ENCODE assay signal across 22 cellular contexts in genomic region chr1:219123041-219123440, GRCh38. TPM values are rescaled to one million over a fixed set of nuclear protein-coding genes. Genes with fewer than 3 reads are reported as not detected.
A peak's percentile ranks its signal among the peaks of the same experiment; 100 is the strongest.
DNase-seq lines count a peak whose midpoint lies in the region; ATAC-seq and TF ChIP-seq lines count a peak whose summit lies in the region.
"Had no signal": no experiment of that assay in that cellular context is flagged by ENCODE, and none has a peak within 500 bp of the region (broad histone marks: within the 10 kb centered on the region; RNA-seq: fewer than 3 reads in every experiment).

No MANE protein-coding gene starts in this region.

- POLR2A ChIA-PET in WTC11 (lab: Charles Lee), result interaction anchor here (1.6 kb wide), 1 partner anchor 10 kb away, joined by 3 read pairs; no protein-coding TSS in a partner anchor

- TF ChIP-seq CTCF in AG10803 (conservative IDR thresholded peaks at IDR 0.05; ENCODE audit: low read length) (no peak), fibroblast of the aortic adventitia (IDR thresholded peaks at IDR 0.05; ENCODE audit: insufficient read depth, low read length) (no peak), WTC11 (IDR thresholded peaks at IDR 0.05) (no peak)

- H3K9me3 Mint-ChIP-seq in WTC11, result no peaks in the 10 kb centered on the region
- H3K9me3 Mint-ChIP-seq: activated CD4-positive, alpha-beta T cell treated with anti-CD3 and anti-CD28 coated beads, Interleukin-2, amount 10 ng/mL, durations not matched to agents 24 days and 14 days; activated naive CD4-positive, alpha-beta T cell treated with anti-CD3 and anti-CD28 coated beads, Interleukin-2, amount 50 U/mL, for 24 hours; brain; dendritic cell treated with granulocyte-macrophage colony-stimulating factor and Interleukin-4, amounts not matched to agents 40 ng/mL and 50 ng/mL, for 4 days; H9 had no signal

- H3K27me3 Mint-ChIP-seq in WTC11 (ENCODE audit: low read depth), result no peaks in the 10 kb centered on the region
- H3K27me3 Mint-ChIP-seq: activated CD4-positive, alpha-beta T cell treated with anti-CD3 and anti-CD28 coated beads, Interleukin-2, amount 10 ng/mL, durations not matched to agents 24 days and 14 days; activated naive CD4-positive, alpha-beta T cell treated with anti-CD3 and anti-CD28 coated beads, Interleukin-2, amount 50 U/mL, for 24 hours; brain; dendritic cell treated with granulocyte-macrophage colony-stimulating factor and Interleukin-4, amounts not matched to agents 40 ng/mL and 50 ng/mL, for 4 days had no signal

- CTCF ChIA-PET in WTC11 (lab: Charles Lee), result no interaction called here

- ATAC-seq in HG03432 (IDR thresholded peaks at IDR 0.05; ENCODE audit: unreplicated experiment), result no peak
- ATAC-seq in WTC11, result no peak
- no peak for ATAC-seq in HG02678 (IDR thresholded peaks at IDR 0.05; ENCODE audit: unreplicated experiment)

- peaks cover 11% of the 10 kb centered on the region for H3K4me1 Mint-ChIP-seq in WTC11
- H3K4me1 Mint-ChIP-seq: activated CD4-positive, alpha-beta T cell treated with anti-CD3 and anti-CD28 coated beads, Interleukin-2, amount 10 ng/mL, durations not matched to agents 24 days and 14 days; activated naive CD4-positive, alpha-beta T cell treated with anti-CD3 and anti-CD28 coated beads, Interleukin-2, amount 50 U/mL, for 24 hours had no signal

- no peak overlapping the region for H3K4me3 Mint-ChIP-seq in WTC11
- H3K4me3 Mint-ChIP-seq: activated CD4-positive, alpha-beta T cell treated with anti-CD3 and anti-CD28 coated beads, Interleukin-2, amount 10 ng/mL, durations not matched to agents 24 days and 14 days; activated naive CD4-positive, alpha-beta T cell treated with anti-CD3 and anti-CD28 coated beads, Interleukin-2, amount 50 U/mL, for 24 hours; brain; dendritic cell treated with granulocyte-macrophage colony-stimulating factor and Interleukin-4, amounts not matched to agents 40 ng/mL and 50 ng/mL, for 4 days; H9 had no signal

- intact Hi-C loops in posterior vena cava (cut with DNase I), result no loop called here

- H3K36me3 Mint-ChIP-seq in WTC11, result no peaks in the 10 kb centered on the region
- H3K36me3 Mint-ChIP-seq: activated naive CD4-positive, alpha-beta T cell treated with anti-CD3 and anti-CD28 coated beads, Interleukin-2, amount 50 U/mL, for 24 hours; brain had no signal

- no peak overlapping the region for H3K4me3 ChIP-seq in AG10803 (ENCODE audit: low read length)
- H3K4me3 ChIP-seq in fibroblast of the aortic adventitia (ENCODE audit: low read depth, low read length), result no peak overlapping the region
- H3K4me3 ChIP-seq: heart left ventricle, SK-N-MC, spleen had no signal

- H3K27ac Mint-ChIP-seq in WTC11, result no peak overlapping the region
- H3K27ac Mint-ChIP-seq: activated CD4-positive, alpha-beta T cell treated with anti-CD3 and anti-CD28 coated beads, Interleukin-2, amount 10 ng/mL, durations not matched to agents 24 days and 14 days; activated naive CD4-positive, alpha-beta T cell treated with anti-CD3 and anti-CD28 coated beads, Interleukin-2, amount 50 U/mL, for 24 hours; dendritic cell treated with granulocyte-macrophage colony-stimulating factor and Interleukin-4, amounts not matched to agents 40 ng/mL and 50 ng/mL, for 4 days; H9 had no signal

- DNase-seq in AG10803 (ENCODE audit: low read depth) (peak; percentile 32), NCI-H460 (ENCODE audit: extremely low read depth, low read depth) (peak; percentile 52), fibroblast of the aortic adventitia (ENCODE audit: low read depth) (peak; percentile 75), posterior vena cava (ENCODE audit: low spot score) (peak; percentile 62), NCI-H526 (lab: John Stamatoyannopoulos, UW) (no peak), WTC11 (ENCODE audit: low spot score) (no peak)
- DNase-seq: activated CD4-positive, alpha-beta T cell treated with anti-CD3 and anti-CD28 coated beads, Interleukin-2, amount 10 ng/mL, durations not matched to agents 24 days and 14 days; GDM1; H9; NCI-H187; NCI-H510A treated with DMSO at 0.1 percent for 48 hours; nucleus accumbens; spleen; stimulated activated naive CD4-positive, alpha-beta T cell treated with Interleukin-2 at 50 U/mL for 16 hours; T1000 had no signal

TF ChIP-seq in WTC11, 78 proteins besides CTCF, POLR2A, EP300 and RAD21:
- TF ChIP-seq IRF2 (CRISPR knock-in tag; IDR thresholded peaks at IDR 0.05; ENCODE audit: borderline replicate concordance, low read depth) (no peak), USF2 (CRISPR knock-in tag; IDR thresholded peaks at IDR 0.05) (no peak), MXD4 (CRISPR knock-in tag; IDR thresholded peaks at IDR 0.05; ENCODE audit: borderline replicate concordance) (no peak), NFE2L1 (CRISPR knock-in tag; IDR thresholded peaks at IDR 0.05) (no peak), MLX (CRISPR knock-in tag; IDR thresholded peaks at IDR 0.05) (no peak), MYBL2 (CRISPR knock-in tag; IDR thresholded peaks at IDR 0.05) (no peak), CREM (CRISPR knock-in tag; IDR thresholded peaks at IDR 0.05) (no peak), ATF1 (CRISPR knock-in tag; IDR thresholded peaks at IDR 0.05) (no peak), ZNF138 (CRISPR knock-in tag; conservative IDR thresholded peaks at IDR 0.05) (no peak), RORB (CRISPR knock-in tag; IDR thresholded peaks at IDR 0.05) (no peak), ZNF425 (CRISPR knock-in tag; conservative IDR thresholded peaks at IDR 0.05) (no peak), TEAD1 (CRISPR knock-in tag; IDR thresholded peaks at IDR 0.05) (no peak)

RNA-seq across cellular contexts. Expression of gene LYPLAL1, which starts 50.6 kb away (rescaled TPM):
- total RNA-seq in NCI-H460 (2014; rRNA removed; shearing (Covaris generic)), result 104 and 108 TPM in 2 replicates
- 138 and 141 TPM in 2 replicates for polyA plus RNA-seq in NCI-H460 (2014; cell fraction: nucleus; rRNA removed)
- total RNA-seq in fibroblast of the aortic adventitia (ENCODE audit: low replicate concordance) (15.4 and 40.6 TPM in 2 replicates), posterior vena cava (10 to 100 TPM; 55.7 to 56.3 TPM), WTC11 (2021) (20.7 to 27.5 TPM (median 26.7 TPM) in 3 replicates)

Comparison
In these comparisons a context has a peak if more than half of its experiments do, and no peak if none do; other contexts are left out.
1. DNase-seq: peak in AG10803 (single experiment), NCI-H460 (single experiment), fibroblast of the aortic adventitia (single experiment) and posterior vena cava (single experiment); none in NCI-H526 (0 of 2) and WTC11 (single experiment).